In the genomic region with DNA sequence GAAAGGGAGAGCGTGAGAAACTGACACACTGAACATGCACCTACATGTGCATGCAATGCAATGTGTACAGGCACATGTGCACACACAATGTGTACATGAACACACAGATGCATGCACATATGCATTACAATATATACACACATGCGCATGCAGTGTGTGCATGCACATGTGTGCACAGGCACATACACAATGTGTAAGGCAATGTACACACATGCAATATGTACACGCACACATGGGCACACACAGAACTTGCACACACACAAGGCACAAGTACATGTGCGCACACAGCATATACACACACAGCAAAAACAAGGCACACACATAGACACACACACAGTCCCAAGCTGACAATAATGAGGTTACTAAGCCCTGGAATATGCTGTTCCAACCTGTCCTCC, we compare ENCODE assay signal across 1 cellular context.
TF ChIP-seq lines count a peak whose summit lies in the region.

No MANE protein-coding gene starts in this region.

TF ChIP-seq in GM23338, 12 proteins besides CTCF, POLR2A, EP300 and RAD21 (continued from another document):
- TF ChIP-seq, protein P1, sequence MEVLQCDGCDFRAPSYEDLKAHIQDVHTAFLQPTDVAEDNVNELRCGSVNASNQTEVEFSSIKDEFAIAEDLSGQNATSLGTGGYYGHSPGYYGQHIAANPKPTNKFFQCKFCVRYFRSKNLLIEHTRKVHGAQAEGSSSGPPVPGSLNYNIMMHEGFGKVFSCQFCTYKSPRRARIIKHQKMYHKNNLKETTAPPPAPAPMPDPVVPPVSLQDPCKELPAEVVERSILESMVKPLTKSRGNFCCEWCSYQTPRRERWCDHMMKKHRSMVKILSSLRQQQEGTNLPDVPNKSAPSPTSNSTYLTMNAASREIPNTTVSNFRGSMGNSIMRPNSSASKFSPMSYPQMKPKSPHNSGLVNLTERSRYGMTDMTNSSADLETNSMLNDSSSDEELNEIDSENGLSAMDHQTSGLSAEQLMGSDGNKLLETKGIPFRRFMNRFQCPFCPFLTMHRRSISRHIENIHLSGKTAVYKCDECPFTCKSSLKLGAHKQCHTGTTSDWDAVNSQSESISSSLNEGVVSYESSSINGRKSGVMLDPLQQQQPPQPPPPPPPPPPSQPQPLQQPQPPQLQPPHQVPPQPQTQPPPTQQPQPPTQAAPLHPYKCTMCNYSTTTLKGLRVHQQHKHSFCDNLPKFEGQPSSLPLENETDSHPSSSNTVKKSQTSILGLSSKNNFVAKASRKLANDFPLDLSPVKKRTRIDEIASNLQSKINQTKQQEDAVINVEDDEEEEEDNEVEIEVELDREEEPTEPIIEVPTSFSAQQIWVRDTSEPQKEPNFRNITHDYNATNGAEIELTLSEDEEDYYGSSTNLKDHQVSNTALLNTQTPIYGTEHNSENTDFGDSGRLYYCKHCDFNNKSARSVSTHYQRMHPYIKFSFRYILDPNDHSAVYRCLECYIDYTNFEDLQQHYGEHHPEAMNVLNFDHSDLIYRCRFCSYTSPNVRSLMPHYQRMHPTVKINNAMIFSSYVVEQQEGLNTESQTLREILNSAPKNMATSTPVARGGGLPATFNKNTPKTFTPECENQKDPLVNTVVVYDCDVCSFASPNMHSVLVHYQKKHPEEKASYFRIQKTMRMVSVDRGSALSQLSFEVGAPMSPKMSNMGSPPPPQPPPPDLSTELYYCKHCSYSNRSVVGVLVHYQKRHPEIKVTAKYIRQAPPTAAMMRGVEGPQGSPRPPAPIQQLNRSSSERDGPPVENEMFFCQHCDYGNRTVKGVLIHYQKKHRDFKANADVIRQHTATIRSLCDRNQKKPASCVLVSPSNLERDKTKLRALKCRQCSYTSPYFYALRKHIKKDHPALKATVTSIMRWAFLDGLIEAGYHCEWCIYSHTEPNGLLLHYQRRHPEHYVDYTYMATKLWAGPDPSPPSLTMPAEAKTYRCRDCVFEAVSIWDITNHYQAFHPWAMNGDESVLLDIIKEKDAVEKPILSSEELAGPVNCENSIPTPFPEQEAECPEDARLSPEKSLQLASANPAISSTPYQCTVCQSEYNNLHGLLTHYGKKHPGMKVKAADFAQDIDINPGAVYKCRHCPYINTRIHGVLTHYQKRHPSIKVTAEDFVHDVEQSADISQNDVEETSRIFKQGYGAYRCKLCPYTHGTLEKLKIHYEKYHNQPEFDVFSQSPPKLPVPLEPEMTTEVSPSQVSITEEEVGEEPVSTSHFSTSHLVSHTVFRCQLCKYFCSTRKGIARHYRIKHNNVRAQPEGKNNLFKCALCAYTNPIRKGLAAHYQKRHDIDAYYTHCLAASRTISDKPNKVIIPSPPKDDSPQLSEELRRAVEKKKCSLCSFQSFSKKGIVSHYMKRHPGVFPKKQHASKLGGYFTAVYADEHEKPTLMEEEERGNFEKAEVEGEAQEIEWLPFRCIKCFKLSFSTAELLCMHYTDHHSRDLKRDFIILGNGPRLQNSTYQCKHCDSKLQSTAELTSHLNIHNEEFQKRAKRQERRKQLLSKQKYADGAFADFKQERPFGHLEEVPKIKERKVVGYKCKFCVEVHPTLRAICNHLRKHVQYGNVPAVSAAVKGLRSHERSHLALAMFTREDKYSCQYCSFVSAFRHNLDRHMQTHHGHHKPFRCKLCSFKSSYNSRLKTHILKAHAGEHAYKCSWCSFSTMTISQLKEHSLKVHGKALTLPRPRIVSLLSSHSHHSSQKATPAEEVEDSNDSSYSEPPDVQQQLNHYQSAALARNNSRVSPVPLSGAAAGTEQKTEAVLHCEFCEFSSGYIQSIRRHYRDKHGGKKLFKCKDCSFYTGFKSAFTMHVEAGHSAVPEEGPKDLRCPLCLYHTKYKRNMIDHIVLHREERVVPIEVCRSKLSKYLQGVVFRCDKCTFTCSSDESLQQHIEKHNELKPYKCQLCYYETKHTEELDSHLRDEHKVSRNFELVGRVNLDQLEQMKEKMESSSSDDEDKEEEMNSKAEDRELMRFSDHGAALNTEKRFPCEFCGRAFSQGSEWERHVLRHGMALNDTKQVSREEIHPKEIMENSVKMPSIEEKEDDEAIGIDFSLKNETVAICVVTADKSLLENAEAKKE (CRISPR knock-in tag; IDR thresholded peaks at IDR 0.05) = no peak
- TF ChIP-seq CREB1 (CRISPR knock-in tag; IDR thresholded peaks at IDR 0.05; ENCODE audit: low read depth) (no peak), EZH2phosphoT487 (IDR thresholded peaks at IDR 0.05; ENCODE audit: unreplicated experiment) (no peak), POLR2AphosphoS5 (IDR thresholded peaks at IDR 0.05; ENCODE audit: low read depth) (no peak), NANOG (IDR thresholded peaks at IDR 0.05; ENCODE audit: borderline replicate concordance) (no peak), EZH2 (IDR thresholded peaks at IDR 0.05; ENCODE audit: low read depth, unreplicated experiment) (no peak)
- TF ChIP-seq, protein P2, sequence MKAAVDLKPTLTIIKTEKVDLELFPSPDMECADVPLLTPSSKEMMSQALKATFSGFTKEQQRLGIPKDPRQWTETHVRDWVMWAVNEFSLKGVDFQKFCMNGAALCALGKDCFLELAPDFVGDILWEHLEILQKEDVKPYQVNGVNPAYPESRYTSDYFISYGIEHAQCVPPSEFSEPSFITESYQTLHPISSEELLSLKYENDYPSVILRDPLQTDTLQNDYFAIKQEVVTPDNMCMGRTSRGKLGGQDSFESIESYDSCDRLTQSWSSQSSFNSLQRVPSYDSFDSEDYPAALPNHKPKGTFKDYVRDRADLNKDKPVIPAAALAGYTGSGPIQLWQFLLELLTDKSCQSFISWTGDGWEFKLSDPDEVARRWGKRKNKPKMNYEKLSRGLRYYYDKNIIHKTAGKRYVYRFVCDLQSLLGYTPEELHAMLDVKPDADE (IDR thresholded peaks at IDR 0.05) = no peak
- TF ChIP-seq, protein P3, sequence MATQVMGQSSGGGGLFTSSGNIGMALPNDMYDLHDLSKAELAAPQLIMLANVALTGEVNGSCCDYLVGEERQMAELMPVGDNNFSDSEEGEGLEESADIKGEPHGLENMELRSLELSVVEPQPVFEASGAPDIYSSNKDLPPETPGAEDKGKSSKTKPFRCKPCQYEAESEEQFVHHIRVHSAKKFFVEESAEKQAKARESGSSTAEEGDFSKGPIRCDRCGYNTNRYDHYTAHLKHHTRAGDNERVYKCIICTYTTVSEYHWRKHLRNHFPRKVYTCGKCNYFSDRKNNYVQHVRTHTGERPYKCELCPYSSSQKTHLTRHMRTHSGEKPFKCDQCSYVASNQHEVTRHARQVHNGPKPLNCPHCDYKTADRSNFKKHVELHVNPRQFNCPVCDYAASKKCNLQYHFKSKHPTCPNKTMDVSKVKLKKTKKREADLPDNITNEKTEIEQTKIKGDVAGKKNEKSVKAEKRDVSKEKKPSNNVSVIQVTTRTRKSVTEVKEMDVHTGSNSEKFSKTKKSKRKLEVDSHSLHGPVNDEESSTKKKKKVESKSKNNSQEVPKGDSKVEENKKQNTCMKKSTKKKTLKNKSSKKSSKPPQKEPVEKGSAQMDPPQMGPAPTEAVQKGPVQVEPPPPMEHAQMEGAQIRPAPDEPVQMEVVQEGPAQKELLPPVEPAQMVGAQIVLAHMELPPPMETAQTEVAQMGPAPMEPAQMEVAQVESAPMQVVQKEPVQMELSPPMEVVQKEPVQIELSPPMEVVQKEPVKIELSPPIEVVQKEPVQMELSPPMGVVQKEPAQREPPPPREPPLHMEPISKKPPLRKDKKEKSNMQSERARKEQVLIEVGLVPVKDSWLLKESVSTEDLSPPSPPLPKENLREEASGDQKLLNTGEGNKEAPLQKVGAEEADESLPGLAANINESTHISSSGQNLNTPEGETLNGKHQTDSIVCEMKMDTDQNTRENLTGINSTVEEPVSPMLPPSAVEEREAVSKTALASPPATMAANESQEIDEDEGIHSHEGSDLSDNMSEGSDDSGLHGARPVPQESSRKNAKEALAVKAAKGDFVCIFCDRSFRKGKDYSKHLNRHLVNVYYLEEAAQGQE (IDR thresholded peaks at IDR 0.05; ENCODE audit: unreplicated experiment) = no peak
